ENCODE assay signal across 16 cellular contexts in genomic region chr4:142324572-142324971, GRCh38.
DNase-seq lines count a peak whose midpoint lies in the region; ATAC-seq and TF ChIP-seq lines count a peak whose summit lies in the region.
"Had no signal": no experiment of that assay in that cellular context is flagged by ENCODE, and none has a peak within 500 bp of the region (broad histone marks: within the 10 kb centered on the region; RNA-seq: fewer than 3 reads in every experiment).

No MANE protein-coding gene starts in this region.

- intact Hi-C loops in activated CD4-positive, alpha-beta T cell treated with anti-CD3 and anti-CD28 coated beads for 36 hours (cut with DNase I, micrococcal nuclease), result no loop called here

- peak overlapping the region; percentile 66 for H3K27ac Mint-ChIP-seq in activated CD4-positive, alpha-beta T cell treated with anti-CD3 and anti-CD28 coated beads for 36 hours
- H3K27ac Mint-ChIP-seq in WTC11, result no peak overlapping the region

- DNase-seq in activated CD4-positive, alpha-beta T cell treated with anti-CD3 and anti-CD28 coated beads for 36 hours, result no peak
- no peak for DNase-seq in activated CD4-positive, alpha-beta T cell treated with anti-CD3 and anti-CD28 coated beads for 1 hour
- no peak for DNase-seq in WTC11 (ENCODE audit: low spot score)
- no peak for DNase-seq in NCI-H526 treated with DMSO at 0.1 percent for 48 hours (lab: John Stamatoyannopoulos, UW)
- DNase-seq in activated CD8-positive, alpha-beta memory T cell treated with anti-CD3 and anti-CD28 coated beads for 24 hours, result no peak
- DNase-seq in DMS 273 treated with DMSO at 0.1 percent for 48 hours (lab: John Stamatoyannopoulos, UW), result no peak
- DNase-seq: 8988T; C1 segment of cervical spinal cord; DMS79 treated with DMSO at 0.1 percent for 48 hours; GOT3; NCI-H748 treated with DMSO at 0.1 percent for 48 hours; stimulated activated CD4-positive, alpha-beta T cell treated with anti-CD3 and anti-CD28 coated beads, Interleukin-4, amount 100 ng/mL, for 1 hour; stimulated activated CD8-positive, alpha-beta memory T cell treated with anti-CD3 and anti-CD28 coated beads, Interleukin-4, amount 100 ng/mL, for 48 hours; thyroid gland had no signal

- H3K27me3 Mint-ChIP-seq in activated CD4-positive, alpha-beta T cell treated with anti-CD3 and anti-CD28 coated beads for 36 hours, result no peaks in the 10 kb centered on the region
- no peaks in the 10 kb centered on the region for H3K27me3 Mint-ChIP-seq in WTC11 (ENCODE audit: low read depth)

- peaks cover 7% of the 10 kb centered on the region for H3K9me3 Mint-ChIP-seq in activated CD4-positive, alpha-beta T cell treated with anti-CD3 and anti-CD28 coated beads for 36 hours (ENCODE audit: low read depth)
- peaks cover 18% of the 10 kb centered on the region for H3K9me3 Mint-ChIP-seq in WTC11

- ATAC-seq in activated CD4-positive, alpha-beta T cell treated with anti-CD3 and anti-CD28 coated beads for 36 hours, result peak; percentile 92
- ATAC-seq in GM18868 (IDR thresholded peaks at IDR 0.05; ENCODE audit: unreplicated experiment) (peak; percentile 76), HG02571 (IDR thresholded peaks at IDR 0.05; ENCODE audit: unreplicated experiment) (peak; percentile 59), WTC11 (peak; percentile 60)

- peaks cover 59% of the 10 kb centered on the region for H3K36me3 Mint-ChIP-seq in activated CD4-positive, alpha-beta T cell treated with anti-CD3 and anti-CD28 coated beads for 36 hours (ENCODE audit: low read depth)
- no peaks in the 10 kb centered on the region for H3K36me3 Mint-ChIP-seq in WTC11

- POLR2A ChIA-PET in activated CD4-positive, alpha-beta T cell treated with anti-CD3 and anti-CD28 coated beads for 36 hours (lab: Charles Lee), result no interaction called here
- POLR2A ChIA-PET in WTC11 (lab: Charles Lee), result no interaction called here

- CTCF ChIA-PET in activated CD4-positive, alpha-beta T cell treated with anti-CD3 and anti-CD28 coated beads for 36 hours (lab: Charles Lee), result interaction anchor here (0.6 to 2.1 kb wide), 7 partner anchors 8 to 61 kb away, joined by 3 to 7 read pairs (median 3); no protein-coding TSS in a partner anchor
- CTCF ChIA-PET in WTC11 (lab: Charles Lee), result no interaction called here

- peaks cover 68% of the 10 kb centered on the region for H3K4me1 Mint-ChIP-seq in activated CD4-positive, alpha-beta T cell treated with anti-CD3 and anti-CD28 coated beads for 36 hours
- peaks cover 11% of the 10 kb centered on the region for H3K4me1 Mint-ChIP-seq in WTC11

- no peak for TF ChIP-seq CTCF in WTC11 (IDR thresholded peaks at IDR 0.05)

- H3K4me3 Mint-ChIP-seq in activated CD4-positive, alpha-beta T cell treated with anti-CD3 and anti-CD28 coated beads for 36 hours, result no peak overlapping the region
- H3K4me3 Mint-ChIP-seq in WTC11, result no peak overlapping the region

TF ChIP-seq in WTC11, 78 proteins besides CTCF, POLR2A, EP300 and RAD21:
- TF ChIP-seq SMAD4 (CRISPR knock-in tag; IDR thresholded peaks at IDR 0.05), result no peak
